21 cellular contexts compared by ENCODE assay signal in genomic region chr3:121601212-121601812, GRCh38. TPM values are rescaled to one million over a fixed set of nuclear protein-coding genes. Genes with fewer than 3 reads are reported as not detected.
"Had no signal": no experiment of that assay in that cellular context is flagged by ENCODE, and none has a peak within 500 bp of the region (broad histone marks: within the 10 kb centered on the region; RNA-seq: fewer than 3 reads in every experiment).

No MANE protein-coding gene starts in this region.

- DNase-seq: activated CD4-positive, alpha-beta T cell treated with anti-CD3 and anti-CD28 coated beads, Interleukin-2, amount 10 ng/mL, durations not matched to agents 7 days and 5 days; activated CD8-positive, alpha-beta memory T cell treated with anti-CD3 and anti-CD28 coated beads for 24 hours; activated naive CD8-positive, alpha-beta T cell treated with anti-CD3 and anti-CD28 coated beads for 36 hours; amygdala; cortex of kidney; effector memory CD4-positive, alpha-beta T cell; foreskin melanocyte; head of caudate nucleus; natural killer cell; nucleus accumbens; sigmoid colon; stimulated activated CD4-positive, alpha-beta T cell treated with anti-CD3 and anti-CD28 coated beads, Interleukin-12 subunit alpha, Interleukin-12 subunit beta, amount 100 ng/mL, for 4 hours; SW 1271; tibial artery had no signal

- H3K9me3 ChIP-seq: sigmoid colon, tibial artery, vagina had no signal

- H3K4me1 ChIP-seq: sigmoid colon, tibial artery, vagina had no signal

- ATAC-seq: natural killer cell; stimulated activated memory B cell treated with anti-CD40 and anti-IgM and Interleukin-4, amounts not matched to agents 10 μg/mL and 1 μg/mL and 100 μg/mL, for 72 hours had no signal

- H3K27me3 ChIP-seq: sigmoid colon, tibial artery, vagina had no signal

- H3K4me3 ChIP-seq: sigmoid colon, tibial artery, vagina had no signal

- H3K27ac ChIP-seq: epithelial cell of prostate, sigmoid colon, tibial artery, vagina had no signal

- H3K36me3 ChIP-seq: sigmoid colon, tibial artery, vagina had no signal

RNA-seq across cellular contexts. Expression of gene FBXO40, which starts 8.1 kb away (rescaled TPM):
- total RNA-seq: activated CD4-positive, alpha-beta T cell treated with anti-CD3 and anti-CD28 coated beads, Interleukin-2, amount 10 ng/mL, durations not matched to agents 7 days and 5 days; activated naive CD8-positive, alpha-beta T cell treated with anti-CD3 and anti-CD28 coated beads for 36 hours; activated T-helper 1 cell treated with anti-CD3 and anti-CD28 coated beads, Interleukin-12 subunit alpha, Interleukin-12 subunit beta, Interleukin-2, Interleukin-4 antibody, amounts not matched to agents 30 ng/mL and 10 ng/mL and 1 ng/mL, durations not matched to agents 14 hours and 24 hours and 36 hours; fibroblast of lung; natural killer cell; sigmoid colon; vagina had no signal
- polyA plus RNA-seq: fibroblast of lung had no signal

RNA-seq across cellular contexts. Expression of gene ARGFX, which starts 33.6 kb away (rescaled TPM):
- total RNA-seq: activated CD4-positive, alpha-beta T cell treated with anti-CD3 and anti-CD28 coated beads, Interleukin-2, amount 10 ng/mL, durations not matched to agents 7 days and 5 days; activated naive CD8-positive, alpha-beta T cell treated with anti-CD3 and anti-CD28 coated beads for 36 hours; activated T-helper 1 cell treated with anti-CD3 and anti-CD28 coated beads, Interleukin-12 subunit alpha, Interleukin-12 subunit beta, Interleukin-2, Interleukin-4 antibody, amounts not matched to agents 30 ng/mL and 10 ng/mL and 1 ng/mL, durations not matched to agents 14 hours and 24 hours and 36 hours; fibroblast of lung; mucosa of gallbladder; natural killer cell; pulmonary artery endothelial cell; sigmoid colon; vagina had no signal
- polyA plus RNA-seq: fibroblast of lung, sigmoid colon had no signal
